In the genomic region with DNA sequence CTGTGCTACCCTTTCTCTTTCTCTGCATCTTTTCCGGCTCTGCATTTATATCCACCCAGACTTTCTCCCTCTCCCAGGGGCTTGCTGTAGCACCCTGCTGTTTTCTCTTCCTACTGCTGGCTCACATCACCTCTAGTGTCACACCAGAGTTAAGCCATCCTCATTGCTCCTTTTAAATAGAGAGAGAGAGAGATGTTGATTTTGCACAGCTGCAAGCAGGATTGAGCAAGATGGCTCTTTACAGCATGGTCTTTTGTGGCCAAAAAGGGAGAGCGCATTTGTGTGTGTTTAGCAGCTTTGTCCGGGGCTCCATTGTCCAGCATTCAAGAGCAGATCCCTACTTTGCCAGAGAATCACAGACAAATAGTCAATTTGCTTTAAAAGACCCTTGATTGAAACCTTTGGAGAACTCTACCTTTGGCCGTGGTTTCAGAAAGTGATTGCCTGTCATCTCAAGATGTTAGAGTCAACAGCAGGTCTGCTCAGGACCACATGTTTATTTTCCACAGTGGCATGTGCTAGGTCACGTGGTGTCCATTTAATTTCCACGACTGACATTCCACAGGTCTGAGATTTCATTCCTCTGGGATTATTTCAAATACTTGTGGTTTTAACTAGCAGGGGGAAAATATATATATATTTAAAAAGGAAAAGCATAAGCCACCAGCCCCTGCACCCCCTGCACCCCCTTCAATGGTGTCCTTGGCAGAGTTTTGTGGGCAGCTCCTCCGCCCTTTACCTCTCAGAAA, we compare ENCODE assay signal across 11 cellular contexts.
DNase-seq lines count a peak whose midpoint lies in the region; ATAC-seq, FAIRE-seq and TF ChIP-seq lines count a peak whose summit lies in the region.
"Had no signal": no experiment of that assay in that cellular context is flagged by ENCODE, and none has a peak within 500 bp of the region (broad histone marks: within the 10 kb centered on the region; RNA-seq: fewer than 3 reads in every experiment).

No MANE protein-coding gene starts in this region.

- no peak overlapping the region for H3K18ac ChIP-seq in mesendoderm (ENCODE audit: low read length)

- no peak overlapping the region for H2AK5ac ChIP-seq in mesendoderm (ENCODE audit: low read length)

- H3K4me2 ChIP-seq in A549 (no peak overlapping the region), mesendoderm (ENCODE audit: low read length) (no peak overlapping the region)
- H3K4me2 ChIP-seq: BLaER1 treated with 17β-estradiol and CSF1 and Interleukin-3, amounts not matched to agents 10 nM and 100 nM had no signal

- no peak for TF ChIP-seq RAD21 in A549 (conservative IDR thresholded peaks at IDR 0.05 in 1 of 2, IDR thresholded peaks at IDR 0.05 in 1 of 2)

- no peaks in the 10 kb centered on the region for H3K79me1 ChIP-seq in mesendoderm (ENCODE audit: low read length)

- TF ChIP-seq EP300 in A549 (IDR thresholded peaks at IDR 0.05), result no peak

- H2BK5ac ChIP-seq in mesendoderm (ENCODE audit: low read length), result no peak overlapping the region

- no peak overlapping the region for H3K4me3 ChIP-seq in A549
- H3K4me3 ChIP-seq in mesendoderm (ENCODE audit: low read length), result no peak overlapping the region
- H3K4me3 ChIP-seq: BLaER1 treated with 17β-estradiol and CSF1 and Interleukin-3, amounts not matched to agents 10 nM and 100 nM had no signal

- H4K5ac ChIP-seq in mesendoderm (ENCODE audit: low read length), result no peak overlapping the region

- no peak overlapping the region for H2BK120ac ChIP-seq in mesendoderm (ENCODE audit: low read depth, low read length)

- H3K27ac ChIP-seq in A549, result no peak overlapping the region
- H3K27ac ChIP-seq in mesendoderm (ENCODE audit: low read depth, low read length), result no peak overlapping the region
- H3K27ac ChIP-seq: BLaER1 treated with 17β-estradiol and CSF1 and Interleukin-3, amounts not matched to agents 10 nM and 100 nM had no signal

- CTCF ChIA-PET in A549 (lab: Yijun Ruan, JAX) (no interaction called here), HEK293T (lab: Yijun Ruan, JAX) (no interaction called here)

- H3K23ac ChIP-seq in mesendoderm (ENCODE audit: low read length), result no peak overlapping the region

- H3K4ac ChIP-seq in mesendoderm (ENCODE audit: low read depth, low read length), result no peak overlapping the region

- no peak for DNase-seq in A549 (ENCODE audit: low read depth in 1 of 2, low spot score in 1 of 2)
- DNase-seq in NCI-H146 treated with DMSO at 0.1 percent for 48 hours (lab: John Stamatoyannopoulos, UW; ENCODE audit: unreplicated experiment), result peak; percentile 64
- peak; percentile 93 for DNase-seq in dedifferentiated amniotic fluid mesenchymal stem cell (ENCODE audit: extremely low spot score)
- DNase-seq in mesendoderm, result peak; percentile 25
- no peak for DNase-seq in activated CD4-positive, alpha-beta T cell treated with anti-CD3 and anti-CD28 coated beads for 1 hour
- no peak for DNase-seq in HEK293T (ENCODE audit: extremely low spot score)
- DNase-seq: activated CD4-positive, alpha-beta memory T cell treated with anti-CD3 and anti-CD28 coated beads for 36 hours; NCI-H524 treated with DMSO at 0.1 percent for 48 hours had no signal

- TF ChIP-seq POLR2A in A549 (IDR thresholded peaks at IDR 0.05; ENCODE audit: low read length), result no peak

- H3K79me2 ChIP-seq in mesendoderm (ENCODE audit: control insufficient read depth, insufficient read depth, low read length), result no peaks in the 10 kb centered on the region

- POLR2A ChIA-PET in A549 (lab: Yijun Ruan, JAX), result no interaction called here
- POLR2A ChIA-PET in HEK293T (lab: Yijun Ruan, JAX), result no interaction called here

- WGBS in A549 (ENCODE audit: missing lambda C conversion rate), result 29% methylated on average over 7 of the region's 7 CpGs
- no CpG with 5 or more reads among the region's 7 CpGs for WGBS in mesendoderm (ENCODE audit: extremely low coverage, insufficient coverage, low lambda C conversion rate)

- no peaks in the 10 kb centered on the region for H3K9me3 ChIP-seq in A549
- H3K9me3 ChIP-seq: BLaER1 treated with 17β-estradiol and CSF1 and Interleukin-3, amounts not matched to agents 10 nM and 100 nM had no signal

- H3K9ac ChIP-seq in mesendoderm (ENCODE audit: low read length), result no peak overlapping the region
- H3K9ac ChIP-seq: BLaER1 treated with 17β-estradiol and CSF1 and Interleukin-3, amounts not matched to agents 10 nM and 100 nM had no signal

- no peak for FAIRE-seq in A549 (lab: Jason Lieb, UNC)

- no peak overlapping the region for H4K8ac ChIP-seq in mesendoderm (ENCODE audit: low read depth, low read length)

- TF ChIP-seq CTCF in A549 (IDR thresholded peaks at IDR 0.05), result no peak

- no peak overlapping the region for H3K56ac ChIP-seq in mesendoderm (ENCODE audit: low read length)

- no peak for ATAC-seq in A549
- no peak for ATAC-seq in GM18868 (IDR thresholded peaks at IDR 0.05; ENCODE audit: unreplicated experiment)
- no peak for ATAC-seq in GM18907 (IDR thresholded peaks at IDR 0.05; ENCODE audit: unreplicated experiment)

- no peaks in the 10 kb centered on the region for H3K36me3 ChIP-seq in mesendoderm (ENCODE audit: control insufficient read depth, insufficient read depth, low read length)
- H3K36me3 ChIP-seq: BLaER1 treated with 17β-estradiol and CSF1 and Interleukin-3, amounts not matched to agents 10 nM and 100 nM had no signal

- H3K4me1 ChIP-seq in A549, result no peaks in the 10 kb centered on the region
- no peaks in the 10 kb centered on the region for H3K4me1 ChIP-seq in mesendoderm (ENCODE audit: control insufficient read depth, low read depth, low read length)

- no peaks in the 10 kb centered on the region for H3K27me3 ChIP-seq in mesendoderm (ENCODE audit: insufficient read depth, low read length, poor library complexity)
- H3K27me3 ChIP-seq: BLaER1 treated with 17β-estradiol and CSF1 and Interleukin-3, amounts not matched to agents 10 nM and 100 nM had no signal

- no peak overlapping the region for H2BK15ac ChIP-seq in mesendoderm (replicated peaks; ENCODE audit: low read depth)

TF ChIP-seq in A549, 52 proteins besides CTCF, POLR2A, EP300 and RAD21:
- TF ChIP-seq ZNF302 (CRISPR knock-in tag; IDR thresholded peaks at IDR 0.05), result no peak
- TF ChIP-seq, protein P1, sequence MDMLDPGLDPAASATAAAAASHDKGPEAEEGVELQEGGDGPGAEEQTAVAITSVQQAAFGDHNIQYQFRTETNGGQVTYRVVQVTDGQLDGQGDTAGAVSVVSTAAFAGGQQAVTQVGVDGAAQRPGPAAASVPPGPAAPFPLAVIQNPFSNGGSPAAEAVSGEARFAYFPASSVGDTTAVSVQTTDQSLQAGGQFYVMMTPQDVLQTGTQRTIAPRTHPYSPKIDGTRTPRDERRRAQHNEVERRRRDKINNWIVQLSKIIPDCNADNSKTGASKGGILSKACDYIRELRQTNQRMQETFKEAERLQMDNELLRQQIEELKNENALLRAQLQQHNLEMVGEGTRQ (IDR thresholded peaks at IDR 0.05), result peak; percentile 24; the same call in 1 of the 2 replicates

TF ChIP-seq in HEK293T, 16 proteins besides CTCF, POLR2A, EP300 and RAD21:
- no peak for TF ChIP-seq FOXK2 (IDR thresholded peaks at IDR 0.05)
- TF ChIP-seq ZNF384 (IDR thresholded peaks at IDR 0.05), result no peak
- TF ChIP-seq NFRKB (IDR thresholded peaks at IDR 0.05), result no peak
- no peak for TF ChIP-seq SP1 (IDR thresholded peaks at IDR 0.05)
- no peak for TF ChIP-seq PKNOX1 (IDR thresholded peaks at IDR 0.05)
- no peak for TF ChIP-seq CTBP1 (IDR thresholded peaks at IDR 0.05; ENCODE audit: borderline replicate concordance)
- TF ChIP-seq L3MBTL2 (conservative IDR thresholded peaks at IDR 0.05), result no peak
- TF ChIP-seq FOXM1 (IDR thresholded peaks at IDR 0.05; ENCODE audit: borderline replicate concordance), result no peak
- TF ChIP-seq BHLHE40 (IDR thresholded peaks at IDR 0.05; ENCODE audit: borderline replicate concordance), result no peak
- no peak for TF ChIP-seq HDGF (IDR thresholded peaks at IDR 0.05; ENCODE audit: borderline replicate concordance)
- no peak for TF ChIP-seq ARNT (IDR thresholded peaks at IDR 0.05)
- TF ChIP-seq TARDBP (IDR thresholded peaks at IDR 0.05), result no peak
- no peak for TF ChIP-seq ELF4 (IDR thresholded peaks at IDR 0.05)
- TF ChIP-seq LEF1 (IDR thresholded peaks at IDR 0.05; ENCODE audit: borderline replicate concordance), result no peak

Comparison
In these comparisons a context has a peak if more than half of its experiments do, and no peak if none do; other contexts are left out.
1. DNase-seq: peak in NCI-H146 treated with DMSO at 0.1 percent for 48 hours (single experiment), dedifferentiated amniotic fluid mesenchymal stem cell (single experiment) and mesendoderm (single experiment); none in A549 (0 of 2), activated CD4-positive, alpha-beta T cell treated with anti-CD3 and anti-CD28 coated beads for 1 hour (single experiment) and HEK293T (single experiment).